ENCODE assay signal across 30 cellular contexts in genomic region chr2:72081450-72081849, GRCh38.
DNase-seq lines count a peak whose midpoint lies in the region; ATAC-seq, FAIRE-seq and TF ChIP-seq lines count a peak whose summit lies in the region.
"Had no signal": no experiment of that assay in that cellular context is flagged by ENCODE, and none has a peak within 500 bp of the region (broad histone marks: within the 10 kb centered on the region; RNA-seq: fewer than 3 reads in every experiment).

No MANE protein-coding gene starts in this region.

- no peaks in the 10 kb centered on the region for H3K4me1 Mint-ChIP-seq in MCF 10A (ENCODE audit: insufficient read depth, unreplicated experiment)
- H3K4me1 Mint-ChIP-seq in astrocyte (ENCODE audit: low read depth, unreplicated experiment) = peaks cover 10% of the 10 kb centered on the region
- H3K4me1 Mint-ChIP-seq: central memory CD8-positive, alpha-beta T cell; immature natural killer cell; natural killer cell; stimulated activated memory B cell treated with anti-CD40 and anti-IgM and Interleukin-4, amounts not matched to agents 10 μg/mL and 1 μg/mL and 100 μg/mL, for 72 hours had no signal

- no TSS peak for BruUV-seq in MCF 10A (replicated peaks; lab: Mats Ljungman, UMichigan)

- TF ChIP-seq CTCF in MCF 10A (IDR thresholded peaks at IDR 0.05; ENCODE audit: unreplicated experiment) (no peak), breast epithelium (IDR thresholded peaks at IDR 0.05) (no peak), astrocyte (IDR thresholded peaks at IDR 0.05; ENCODE audit: insufficient read depth, low read depth, low read length) (no peak), foreskin keratinocyte (conservative IDR thresholded peaks at IDR 0.05) (no peak)

- H3K36me3 ChIP-seq in breast epithelium (no peaks in the 10 kb centered on the region), astrocyte (ENCODE audit: insufficient read depth, low read length) (no peaks in the 10 kb centered on the region)
- H3K36me3 ChIP-seq: HAP-1 had no signal

- POLR2A ChIA-PET in MCF 10A (lab: Yijun Ruan, JAX) (interaction anchor here (0.6 kb wide), 1 partner anchor 250 kb away, joined by 3 read pairs; no protein-coding TSS in a partner anchor), HEK293T (lab: Yijun Ruan, JAX) (no interaction called here)

- no peak overlapping the region for H3K4me3 Mint-ChIP-seq in MCF 10A (ENCODE audit: unreplicated experiment)
- H3K4me3 Mint-ChIP-seq in astrocyte (ENCODE audit: unreplicated experiment) = no peak overlapping the region
- H3K4me3 Mint-ChIP-seq: central memory CD8-positive, alpha-beta T cell; immature natural killer cell; natural killer cell; stimulated activated memory B cell treated with anti-CD40 and anti-IgM and Interleukin-4, amounts not matched to agents 10 μg/mL and 1 μg/mL and 100 μg/mL, for 72 hours had no signal

- CTCF ChIA-PET in MCF 10A (lab: Yijun Ruan, JAX) (interaction anchor here (0.6 kb wide), 1 partner anchor 34 kb away, joined by 3 read pairs; no protein-coding TSS in a partner anchor), HEK293T (lab: Yijun Ruan, JAX) (no interaction called here)

- DNase-seq in MCF 10A (ENCODE audit: unreplicated experiment) (peak; percentile 72), breast epithelium (ENCODE audit: low spot score in 2 of 2) (no peak), astrocyte (ENCODE audit: low read depth) (peak; percentile 43), foreskin keratinocyte (peak in 1 of 2 donors; percentile 7), urothelium cell line (ENCODE audit: low spot score) (peak; percentile 56), DMS153 treated with DMSO at 0.1 percent for 48 hours (lab: John Stamatoyannopoulos, UW; ENCODE audit: unreplicated experiment) (no peak), HEK293T (ENCODE audit: extremely low spot score) (no peak)
- no peak for DNase-seq in activated naive CD4-positive, alpha-beta T cell treated with anti-CD3 and anti-CD28 coated beads, Interleukin-2, amount 50 U/mL, for 72 hours (ENCODE audit: low spot score in 2 of 2)
- DNase-seq: activated CD8-positive, alpha-beta memory T cell treated with anti-CD3 and anti-CD28 coated beads for 24 hours; activated naive CD4-positive, alpha-beta T cell treated with Interleukin-2 at 50 U/mL for 16 hours; activated T-cell treated with anti-CD3 and anti-CD28 coated beads, Interleukin-2, amount 50 U/mL, for 48 hours; C1 segment of cervical spinal cord; Calu3; dorsolateral prefrontal cortex; immature natural killer cell; natural killer cell; NCI-H2081; NCI-H82; OCI-M1; retina; stimulated activated CD4-positive, alpha-beta T cell treated with anti-CD3 and anti-CD28 coated beads, Interleukin-2, amount 100 ng/mL, for 48 hours had no signal

- H3K36me3 Mint-ChIP-seq in MCF 10A (ENCODE audit: insufficient read depth, unreplicated experiment) = no peaks in the 10 kb centered on the region
- peaks cover 3% of the 10 kb centered on the region for H3K36me3 Mint-ChIP-seq in astrocyte (ENCODE audit: low read depth, unreplicated experiment)
- no peaks in the 10 kb centered on the region for H3K36me3 Mint-ChIP-seq in activated naive CD4-positive, alpha-beta T cell treated with anti-CD3 and anti-CD28 coated beads, Interleukin-2, amount 50 U/mL, for 72 hours
- H3K36me3 Mint-ChIP-seq: immature natural killer cell; natural killer cell; stimulated activated memory B cell treated with anti-CD40 and anti-IgM and Interleukin-4, amounts not matched to agents 10 μg/mL and 1 μg/mL and 100 μg/mL, for 72 hours had no signal

- intact Hi-C loops in MCF 10A (cut with micrococcal nuclease) (no loop called here), breast epithelium (cut with DNase I; ENCODE audit: low total_unique reads) (no loop called here)

- H3K27me3 Mint-ChIP-seq in MCF 10A (ENCODE audit: insufficient read depth, unreplicated experiment) = no peaks in the 10 kb centered on the region
- peaks cover 24% of the 10 kb centered on the region for H3K27me3 Mint-ChIP-seq in astrocyte (ENCODE audit: low read depth, unreplicated experiment)

- no peaks in the 10 kb centered on the region for H3K4me1 ChIP-seq in breast epithelium
- peaks cover 9% of the 10 kb centered on the region for H3K4me1 ChIP-seq in astrocyte (ENCODE audit: insufficient read depth, low read length)
- H3K4me1 ChIP-seq in foreskin keratinocyte = no peaks in the 10 kb centered on the region
- H3K4me1 ChIP-seq: HAP-1 had no signal

- TF ChIP-seq POLR2A in breast epithelium (IDR thresholded peaks at IDR 0.05) = no peak

- no peak overlapping the region for H2AFZ ChIP-seq in astrocyte (ENCODE audit: low read depth, low read length)
- H2AFZ ChIP-seq: hepatocyte had no signal

- H3K27me3 ChIP-seq in breast epithelium (no peaks in the 10 kb centered on the region), astrocyte (ENCODE audit: insufficient read depth, low read length) (no peaks in the 10 kb centered on the region), foreskin keratinocyte (no peaks in the 10 kb centered on the region)

- FAIRE-seq in astrocyte (lab: Jason Lieb, UNC) = no peak
- FAIRE-seq in urothelium cell line (lab: Jason Lieb, UNC) = peak; percentile 80
- FAIRE-seq: endothelial cell of umbilical vein, frontal cortex had no signal

- H3K27ac ChIP-seq in breast epithelium (no peak overlapping the region), astrocyte (ENCODE audit: low read depth, low read length) (no peak overlapping the region), foreskin keratinocyte (no peak overlapping the region)
- H3K27ac ChIP-seq: dorsolateral prefrontal cortex, hepatocyte, HL-60 had no signal

- H3K9me3 ChIP-seq in breast epithelium (no peaks in the 10 kb centered on the region), astrocyte (ENCODE audit: insufficient read depth, low read depth, low read length) (no peaks in the 10 kb centered on the region)
- H3K9me3 ChIP-seq: HAP-1 had no signal

- H3K9ac ChIP-seq in astrocyte (ENCODE audit: low read length) = no peak overlapping the region

- no peaks in the 10 kb centered on the region for H3K79me2 ChIP-seq in astrocyte (ENCODE audit: insufficient read depth, low read length)
- H3K79me2 ChIP-seq: hepatocyte had no signal

- no peaks in the 10 kb centered on the region for H4K20me1 ChIP-seq in astrocyte (ENCODE audit: insufficient read depth, low read length)

- no peak overlapping the region for H3K4me3 ChIP-seq in breast epithelium
- no peak overlapping the region for H3K4me3 ChIP-seq in astrocyte (ENCODE audit: insufficient read depth, low read depth, low read length)
- H3K4me3 ChIP-seq: dorsolateral prefrontal cortex, HAP-1, hepatocyte had no signal

- H3K4me2 ChIP-seq in astrocyte (ENCODE audit: low read length) = no peak overlapping the region
- H3K4me2 ChIP-seq: hepatocyte had no signal

- H3K9me3 Mint-ChIP-seq in MCF 10A (ENCODE audit: unreplicated experiment) (no peaks in the 10 kb centered on the region), astrocyte (ENCODE audit: unreplicated experiment) (peaks cover 8% of the 10 kb centered on the region)
- no peaks in the 10 kb centered on the region for H3K9me3 Mint-ChIP-seq in activated naive CD4-positive, alpha-beta T cell treated with anti-CD3 and anti-CD28 coated beads, Interleukin-2, amount 50 U/mL, for 72 hours
- H3K9me3 Mint-ChIP-seq: central memory CD8-positive, alpha-beta T cell; natural killer cell; stimulated activated memory B cell treated with anti-CD40 and anti-IgM and Interleukin-4, amounts not matched to agents 10 μg/mL and 1 μg/mL and 100 μg/mL, for 72 hours had no signal

- H3K27ac Mint-ChIP-seq in MCF 10A (ENCODE audit: low read depth, unreplicated experiment) (no peak overlapping the region), astrocyte (ENCODE audit: unreplicated experiment) (no peak overlapping the region)
- no peak overlapping the region for H3K27ac Mint-ChIP-seq in activated naive CD4-positive, alpha-beta T cell treated with anti-CD3 and anti-CD28 coated beads, Interleukin-2, amount 50 U/mL, for 72 hours
- H3K27ac Mint-ChIP-seq: immature natural killer cell; natural killer cell; stimulated activated memory B cell treated with anti-CD40 and anti-IgM and Interleukin-4, amounts not matched to agents 10 μg/mL and 1 μg/mL and 100 μg/mL, for 72 hours had no signal

- peak; percentile 36 for ATAC-seq in foreskin keratinocyte
- no peak for ATAC-seq in activated naive CD4-positive, alpha-beta T cell treated with anti-CD3 and anti-CD28 coated beads, Interleukin-2, amount 50 U/mL, for 72 hours
- ATAC-seq: activated CD4-positive, CD25-positive, alpha-beta regulatory T cell treated with anti-CD3 and anti-CD28 coated beads, Interleukin-2, amount 50 U/mL, for 24 hours; left lobe of liver; natural killer cell; stimulated activated memory B cell treated with anti-CD40 and anti-IgM and Interleukin-4, amounts not matched to agents 10 μg/mL and 1 μg/mL and 100 μg/mL, for 72 hours had no signal

TF ChIP-seq in HEK293T, 16 proteins besides CTCF, POLR2A, EP300 and RAD21:
- no peak for TF ChIP-seq NFRKB (IDR thresholded peaks at IDR 0.05)
- TF ChIP-seq LEF1 (IDR thresholded peaks at IDR 0.05; ENCODE audit: borderline replicate concordance) = no peak
- TF ChIP-seq HDGF (IDR thresholded peaks at IDR 0.05; ENCODE audit: borderline replicate concordance) = no peak
- no peak for TF ChIP-seq CTBP1 (IDR thresholded peaks at IDR 0.05; ENCODE audit: borderline replicate concordance)
- TF ChIP-seq SP1 (IDR thresholded peaks at IDR 0.05) = no peak
- TF ChIP-seq L3MBTL2 (conservative IDR thresholded peaks at IDR 0.05) = no peak
- TF ChIP-seq FOXM1 (IDR thresholded peaks at IDR 0.05; ENCODE audit: borderline replicate concordance) = no peak
- no peak for TF ChIP-seq FOXA1 (IDR thresholded peaks at IDR 0.05)
- TF ChIP-seq BHLHE40 (IDR thresholded peaks at IDR 0.05; ENCODE audit: borderline replicate concordance) = no peak
- TF ChIP-seq FOXK2 (IDR thresholded peaks at IDR 0.05) = no peak
- no peak for TF ChIP-seq ZNF384 (IDR thresholded peaks at IDR 0.05)
- TF ChIP-seq ELF4 (IDR thresholded peaks at IDR 0.05) = no peak
- TF ChIP-seq ARNT (IDR thresholded peaks at IDR 0.05) = no peak
- TF ChIP-seq TARDBP (IDR thresholded peaks at IDR 0.05) = no peak
- TF ChIP-seq SUZ12 (IDR thresholded peaks at IDR 0.05) = no peak
- TF ChIP-seq PKNOX1 (IDR thresholded peaks at IDR 0.05) = no peak

Comparison
In these comparisons a context has a peak if more than half of its experiments do, and no peak if none do; other contexts are left out.
1. DNase-seq: peak in MCF 10A (single experiment), astrocyte (single experiment) and urothelium cell line (single experiment); none in breast epithelium (0 of 2), activated naive CD4-positive, alpha-beta T cell treated with anti-CD3 and anti-CD28 coated beads, Interleukin-2, amount 50 U/mL, for 72 hours (0 of 2), DMS153 treated with DMSO at 0.1 percent for 48 hours (single experiment) and HEK293T (single experiment).